ENCODE assay signal across 8 cellular contexts in genomic region chr11:19557720-19558140, GRCh38.
DNase-seq lines count a peak whose midpoint lies in the region; ATAC-seq lines count a peak whose summit lies in the region.

No MANE protein-coding gene starts in this region.

- no peak overlapping the region for H3K4me3 Mint-ChIP-seq in activated CD8-positive, alpha-beta T cell treated with anti-CD3 and anti-CD28 coated beads, Interleukin-2, amount 10 ng/mL, durations not matched to agents 7 days and 5 days

- H3K56ac ChIP-seq in mesendoderm (ENCODE audit: low read length): no peak overlapping the region

- no peak overlapping the region for H2BK5ac ChIP-seq in mesendoderm (ENCODE audit: low read length)

- H3K4me2 ChIP-seq in mesendoderm (ENCODE audit: low read length): no peak overlapping the region

- H3K18ac ChIP-seq in mesendoderm (ENCODE audit: low read length): no peak overlapping the region

- H3K9ac ChIP-seq in mesendoderm (ENCODE audit: low read length): no peak overlapping the region

- no peak overlapping the region for H3K4me3 ChIP-seq in mesendoderm (ENCODE audit: low read length)

- H3K27ac ChIP-seq in mesendoderm (ENCODE audit: low read depth, low read length): no peak overlapping the region

- H3K27me3 ChIP-seq in mesendoderm (ENCODE audit: insufficient read depth, low read length, poor library complexity): no peaks in the 10 kb centered on the region

- H3K23ac ChIP-seq in mesendoderm (ENCODE audit: low read length): no peak overlapping the region

- no peak for ATAC-seq in activated CD8-positive, alpha-beta T cell treated with anti-CD3 and anti-CD28 coated beads, Interleukin-2, amount 10 ng/mL, durations not matched to agents 7 days and 5 days
- ATAC-seq in HG02678 (IDR thresholded peaks at IDR 0.05; ENCODE audit: unreplicated experiment): no peak

- H4K8ac ChIP-seq in mesendoderm (ENCODE audit: low read depth, low read length): no peak overlapping the region

- H2BK120ac ChIP-seq in mesendoderm (ENCODE audit: low read depth, low read length): no peak overlapping the region

- POLR2A ChIA-PET in activated CD8-positive, alpha-beta T cell treated with anti-CD3 and anti-CD28 coated beads, Interleukin-2, amount 10 ng/mL, durations not matched to agents 7 days and 5 days (lab: Charles Lee): no interaction called here

- no peak overlapping the region for H4K5ac ChIP-seq in mesendoderm (ENCODE audit: low read length)

- no peak overlapping the region for H2AK5ac ChIP-seq in mesendoderm (ENCODE audit: low read length)

- WGBS in mesendoderm (ENCODE audit: extremely low coverage, insufficient coverage, low lambda C conversion rate): no CpG with 5 or more reads among the region's 7 CpGs

- DNase-seq in COLO668 (lab: John Stamatoyannopoulos, UW; ENCODE audit: unreplicated experiment): peak; percentile 82
- peak; percentile 55 for DNase-seq in HCEC 1CT
- DNase-seq in NCI-H510A treated with DMSO at 0.1 percent for 48 hours (lab: John Stamatoyannopoulos, UW): peak; percentile 42
- peak; percentile 76 for DNase-seq in activated CD8-positive, alpha-beta T cell treated with anti-CD3 and anti-CD28 coated beads, Interleukin-2, amount 10 ng/mL, durations not matched to agents 7 days and 5 days
- peak; percentile 43 for DNase-seq in effector CD8-positive, alpha-beta T cell (lab: John Stamatoyannopoulos, UW)
- DNase-seq in mesendoderm: peak; percentile 93
- DNase-seq in stimulated activated CD8-positive, alpha-beta memory T cell treated with anti-CD3 and anti-CD28 coated beads, Interleukin-2, amount 100 ng/mL, for 48 hours (ENCODE audit: low read depth in 2 of 2): peak; percentile 62 to 66

- no peak overlapping the region for H3K27ac Mint-ChIP-seq in activated CD8-positive, alpha-beta T cell treated with anti-CD3 and anti-CD28 coated beads, Interleukin-2, amount 10 ng/mL, durations not matched to agents 7 days and 5 days

- H3K36me3 ChIP-seq in mesendoderm (ENCODE audit: control insufficient read depth, insufficient read depth, low read length): no peaks in the 10 kb centered on the region

- H3K36me3 Mint-ChIP-seq in activated CD8-positive, alpha-beta T cell treated with anti-CD3 and anti-CD28 coated beads, Interleukin-2, amount 10 ng/mL, durations not matched to agents 7 days and 5 days (ENCODE audit: low read depth): no peaks in the 10 kb centered on the region

- H3K79me1 ChIP-seq in mesendoderm (ENCODE audit: low read length): no peaks in the 10 kb centered on the region

- peaks cover 4% of the 10 kb centered on the region for H3K27me3 Mint-ChIP-seq in activated CD8-positive, alpha-beta T cell treated with anti-CD3 and anti-CD28 coated beads, Interleukin-2, amount 10 ng/mL, durations not matched to agents 7 days and 5 days (ENCODE audit: low read depth)

- no peak overlapping the region for H3K4ac ChIP-seq in mesendoderm (ENCODE audit: low read depth, low read length)

- H3K4me1 ChIP-seq in mesendoderm (ENCODE audit: control insufficient read depth, low read depth, low read length): peaks cover 7% of the 10 kb centered on the region

- H2BK15ac ChIP-seq in mesendoderm (replicated peaks; ENCODE audit: low read depth): no peak overlapping the region

- no peaks in the 10 kb centered on the region for H3K9me3 Mint-ChIP-seq in activated CD8-positive, alpha-beta T cell treated with anti-CD3 and anti-CD28 coated beads, Interleukin-2, amount 10 ng/mL, durations not matched to agents 7 days and 5 days (ENCODE audit: insufficient read depth)

- no peaks in the 10 kb centered on the region for H3K4me1 Mint-ChIP-seq in activated CD8-positive, alpha-beta T cell treated with anti-CD3 and anti-CD28 coated beads, Interleukin-2, amount 10 ng/mL, durations not matched to agents 7 days and 5 days (ENCODE audit: low read depth)

- no peaks in the 10 kb centered on the region for H3K79me2 ChIP-seq in mesendoderm (ENCODE audit: control insufficient read depth, insufficient read depth, low read length)

- CTCF ChIA-PET in activated CD8-positive, alpha-beta T cell treated with anti-CD3 and anti-CD28 coated beads, Interleukin-2, amount 10 ng/mL, durations not matched to agents 7 days and 5 days (lab: Charles Lee): interaction anchor here (0.7 to 1.6 kb wide), 8 partner anchors 15 to 346 kb away, joined by 3 to 8 read pairs (median 4); no protein-coding TSS in a partner anchor

Comparison
In these comparisons a context has a peak if more than half of its experiments do, and no peak if none do; other contexts are left out.
1. DNase-seq: peak in every context shown above with its lines; median percentile 93 in mesendoderm; 82 in COLO668; 76 in activated CD8-positive, alpha-beta T cell treated with anti-CD3 and anti-CD28 coated beads, Interleukin-2, amount 10 ng/mL, durations not matched to agents 7 days and 5 days; 64 in stimulated activated CD8-positive, alpha-beta memory T cell treated with anti-CD3 and anti-CD28 coated beads, Interleukin-2, amount 100 ng/mL, for 48 hours; 55 in HCEC 1CT; 43 in effector CD8-positive, alpha-beta T cell; 42 in NCI-H510A treated with DMSO at 0.1 percent for 48 hours.